In the genomic region with DNA sequence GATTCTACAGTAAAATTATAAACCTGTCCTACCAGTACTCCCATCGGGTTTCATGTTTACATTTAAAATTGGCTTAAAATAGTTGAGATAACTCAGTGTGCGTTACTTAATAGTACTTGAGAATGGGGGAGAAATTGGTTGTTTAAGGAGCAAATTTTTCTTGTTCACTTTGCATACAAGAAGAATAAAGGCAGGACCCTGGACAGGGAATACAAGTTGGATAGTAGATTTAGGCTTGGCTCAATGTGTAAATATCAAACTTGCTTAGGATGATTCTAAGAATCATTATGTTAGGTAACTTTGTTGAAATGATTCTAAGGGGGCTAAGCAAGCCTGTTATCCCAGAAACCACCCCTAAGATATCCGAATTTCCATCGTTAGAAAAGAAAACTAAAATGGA, we compare ENCODE assay signal across 17 cellular contexts.
"Had no signal": no experiment of that assay in that cellular context is flagged by ENCODE, and none has a peak within 500 bp of the region (broad histone marks: within the 10 kb centered on the region; RNA-seq: fewer than 3 reads in every experiment).

No MANE protein-coding gene starts in this region.

- H3K79me2 ChIP-seq: parathyroid adenoma had no signal

- H3K27me3 ChIP-seq: upper lobe of left lung had no signal

- H2AFZ ChIP-seq: parathyroid adenoma had no signal

- ATAC-seq: activated T-cell treated with anti-CD3 and anti-CD28 coated beads, Interleukin-2, amount 50 U/mL, for 4 hours had no signal

- H3K9me3 ChIP-seq: upper lobe of left lung had no signal

- H3K4me1 ChIP-seq: upper lobe of left lung had no signal

- DNase-seq: activated CD4-positive, alpha-beta memory T cell treated with anti-CD3 and anti-CD28 coated beads for 36 hours; activated gamma-delta T cell; activated T-cell treated with anti-CD3 and anti-CD28 coated beads, Interleukin-2, amount 50 U/mL, for 4 hours; anterior cingulate cortex; caudate nucleus; hippocampal formation; midbrain; naive B cell; retina; stimulated activated CD4-positive, alpha-beta T cell treated with anti-CD3 and anti-CD28 coated beads, Interleukin-15, amount 100 ng/mL, for 24 hours; stimulated activated CD4-positive, alpha-beta T cell treated with anti-CD3 and anti-CD28 coated beads, Interleukin-4, amount 100 ng/mL, for 24 hours; T-helper 9 cell; upper lobe of left lung had no signal

- H3K27ac ChIP-seq: coronary artery, parathyroid adenoma, upper lobe of left lung, VCaP had no signal

- H3K4me3 ChIP-seq: coronary artery, lung, upper lobe of left lung had no signal

- H3K9ac ChIP-seq: parathyroid adenoma had no signal

- H3K36me3 ChIP-seq: upper lobe of left lung had no signal
